ENCODE assay signal across 8 cellular contexts in genomic region chr10:119416855-119417254, GRCh38.
DNase-seq lines count a peak whose midpoint lies in the region; ATAC-seq and TF ChIP-seq lines count a peak whose summit lies in the region.

No MANE protein-coding gene starts in this region.

- H3K79me2 ChIP-seq in hepatocyte: no peaks in the 10 kb centered on the region

- peaks cover 5% of the 10 kb centered on the region for H3K36me3 Mint-ChIP-seq in T-cell

- peak; percentile 72 for TF ChIP-seq CTCF in hepatocyte (IDR thresholded peaks at IDR 0.05; ENCODE audit: poor library complexity)

- H3K4me2 ChIP-seq in hepatocyte: no peak overlapping the region

- DNase-seq in NCI-H446 (lab: John Stamatoyannopoulos, UW) (peak; percentile 20 to 29), NCI-H446 treated with DMSO at 0.1 percent for 48 hours (lab: John Stamatoyannopoulos, UW) (no peak), KBM-7 (peak; percentile 74), T-cell (peak; percentile 36 to 74 (median 62)), amniotic epithelial cell (ENCODE audit: low read depth) (peak; percentile 43), hepatocyte (ENCODE audit: low spot score) (peak; percentile 78)
- DNase-seq in stimulated activated CD4-positive, alpha-beta T cell treated with anti-CD3 and anti-CD28 coated beads, Interleukin-1b, Interleukin-23, amount 100 ng/mL, for 1 hour (ENCODE audit: low read depth in 2 of 2): peak; percentile 36 to 53

- peaks cover 0 to 5% (median 2%) of the 10 kb centered on the region in 3 donors for H3K4me1 Mint-ChIP-seq in T-cell

- peak; percentile 71 to 85 (median 83) for ATAC-seq in T-cell (replicated peaks in 1 of 4)
- no peak for ATAC-seq in HG03521 (IDR thresholded peaks at IDR 0.05; ENCODE audit: unreplicated experiment)

- POLR2A ChIA-PET in T-cell (lab: Charles Lee): interaction anchor here in 1 of 2 donors (0.6 kb wide), 1 partner anchor 205 kb away, joined by 3 read pairs; no protein-coding TSS in a partner anchor

- H3K4me3 ChIP-seq in hepatocyte: no peak overlapping the region

- WGBS in hepatocyte (ENCODE audit: low lambda C conversion rate, missing lambda C conversion rate): 63% methylated on average over 10 of the region's 10 CpGs

- H2AFZ ChIP-seq in hepatocyte: no peak overlapping the region

- H3K9me2 ChIP-seq in hepatocyte (replicated peaks; ENCODE audit: insufficient read depth): no peaks in the 10 kb centered on the region

- CTCF ChIA-PET in T-cell (lab: Charles Lee): interaction anchor here (1.3 to 2.7 kb wide), 3 partner anchors 10 to 218 kb away, joined by 3 to 18 read pairs (median 4); no protein-coding TSS in a partner anchor

- H3K27ac ChIP-seq in hepatocyte: no peak overlapping the region

- H3K4me3 Mint-ChIP-seq in T-cell: no peak overlapping the region

- no peaks in the 10 kb centered on the region for H4K20me1 ChIP-seq in hepatocyte (ENCODE audit: insufficient read depth, poor library complexity, severe bottlenecking)

- H3K27ac Mint-ChIP-seq in T-cell: no peak overlapping the region

- peaks cover 20% of the 10 kb centered on the region for H3K4me1 ChIP-seq in hepatocyte (ENCODE audit: insufficient read depth)

- no peaks in the 10 kb centered on the region for H3K36me3 ChIP-seq in hepatocyte (replicated peaks; ENCODE audit: insufficient read depth, low read depth)

- in situ Hi-C loops in KBM-7 (cut with MboI; ENCODE audit: low pct_unique_long_range_greater_than_20kb, low sequenced_read_pairs): loop anchor here (25.0 kb wide), 1 partner anchor 205 kb away; the partner anchor contains the start of gene GRK5

- no peaks in the 10 kb centered on the region for H3K9me3 Mint-ChIP-seq in T-cell

- H3K27me3 Mint-ChIP-seq in T-cell: no peaks in the 10 kb centered on the region

- H3K9me3 ChIP-seq in hepatocyte (ENCODE audit: low read depth): no peaks in the 10 kb centered on the region

- H3K27me3 ChIP-seq in hepatocyte: no peaks in the 10 kb centered on the region
